8 cellular contexts compared by ENCODE assay signal in the genomic region with DNA sequence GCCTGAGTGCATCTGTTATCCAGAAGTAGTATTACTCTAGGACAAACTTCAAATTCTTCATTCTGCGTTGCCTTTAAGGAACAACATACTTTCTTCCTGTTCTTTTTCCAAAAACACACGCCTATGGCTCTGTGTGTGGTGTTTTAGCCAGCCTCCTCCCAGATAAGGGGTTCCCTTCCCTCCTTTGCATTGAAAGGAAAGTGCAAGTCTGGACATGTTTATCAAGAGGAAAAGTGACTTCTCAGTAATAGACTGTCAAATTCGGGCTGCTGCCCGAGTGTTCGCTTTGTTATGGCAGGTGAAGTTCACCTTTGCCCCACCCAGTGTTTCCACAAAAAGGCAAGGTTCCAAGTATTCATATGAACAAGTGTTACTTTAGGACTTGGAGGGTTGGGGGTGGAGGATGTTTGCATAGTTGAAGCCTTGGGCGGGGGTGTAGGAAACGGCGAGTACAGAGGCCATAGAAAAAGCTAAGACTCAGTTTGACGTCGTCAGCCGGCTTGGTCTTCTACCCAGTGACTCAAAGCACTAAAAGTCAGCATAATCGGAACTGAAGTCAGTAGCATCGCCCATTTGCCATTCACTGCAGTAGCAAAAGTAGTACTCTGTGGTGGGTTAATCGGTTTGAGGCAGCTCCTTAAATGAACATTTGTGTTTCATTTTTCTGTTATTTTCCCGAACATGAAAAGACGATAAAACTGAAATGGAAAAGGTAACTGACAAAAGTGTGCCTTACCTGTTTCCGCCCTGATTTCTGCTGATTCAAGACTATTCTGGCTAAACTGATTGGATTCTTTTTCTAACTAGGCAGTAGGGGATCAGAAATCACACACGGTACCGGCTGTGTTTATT. TPM values are rescaled to one million over a fixed set of nuclear protein-coding genes. Genes with fewer than 3 reads are reported as not detected.
DNase-seq lines count a peak whose midpoint lies in the region; ATAC-seq, FAIRE-seq and TF ChIP-seq lines count a peak whose summit lies in the region.

No MANE protein-coding gene starts in this region.

- 0 out of 4 replicates have a peak, but pooled peaks of 1 of the 2 experiments have one; percentile 6 for TF ChIP-seq RAD21 in K562 (CRISPR knock-in tag; conservative IDR thresholded peaks at IDR 0.05 in 1 of 2, IDR thresholded peaks at IDR 0.05 in 1 of 2)

- CTCF ChIA-PET in K562 (lab: Yijun Ruan, JAX; ENCODE audit: low intra/inter-chr PET ratio): no interaction called here

- BruUV-seq in K562 (replicated peaks; lab: Mats Ljungman, UMichigan): TSS peak; percentile 67

- peak overlapping the region; percentile 81 to 83 for H3K9ac ChIP-seq in K562 (ENCODE audit: insufficient read depth in 1 of 2, low read depth in 2 of 2, low read length in 2 of 2)

- intact Hi-C loops in K562 (cut with micrococcal nuclease): loop anchor here (2.0 to 10.0 kb wide), 2 partner anchors 42 to 346 kb away; no protein-coding TSS in a partner anchor

- H2AFZ ChIP-seq in K562 (ENCODE audit: low read depth, low read length): peak overlapping the region; percentile 96

- WGBS in K562 (ENCODE audit: insufficient coverage, low coverage, missing lambda C conversion rate): 10% methylated on average over 19 of the region's 19 CpGs

- peaks cover 51% of the 10 kb centered on the region for H3K4me1 Mint-ChIP-seq in memory B cell

- H3K27ac Mint-ChIP-seq in memory B cell: peak overlapping the region; percentile 97

- no peaks in the 10 kb centered on the region for H3K36me3 ChIP-seq in K562 (ENCODE audit: control insufficient read depth, insufficient read depth, low read length)

- peak; percentile 77 for DNase-seq in EL
- peak; percentile 18 to 97 (median 71) for DNase-seq in T-helper 2 cell
- peak; percentile 28 to 82 (median 53) for DNase-seq in K562 (ENCODE audit: extremely low read depth in 1 of 4, low spot score in 3 of 4)
- DNase-seq in memory B cell (ENCODE audit: low spot score in 2 of 2): peak; percentile 32 to 48
- peak; percentile 51 for DNase-seq in stimulated activated CD8-positive, alpha-beta memory T cell treated with anti-CD3 and anti-CD28 coated beads, Interleukin-7, amount 100 ng/mL, for 24 hours (ENCODE audit: low read depth)
- DNase-seq in SW 1271 (lab: John Stamatoyannopoulos, UW): no peak

- H3K9me3 Mint-ChIP-seq in memory B cell: no peaks in the 10 kb centered on the region

- H3K27ac ChIP-seq in K562 (ENCODE audit: extremely low read depth, low read depth, low read length): peak overlapping the region; percentile 81

- peak overlapping the region; percentile 93 for H3K4me3 Mint-ChIP-seq in memory B cell

- H3K27me3 Mint-ChIP-seq in memory B cell: no peaks in the 10 kb centered on the region

- ATAC-seq in HG02798 (IDR thresholded peaks at IDR 0.05; ENCODE audit: poor library complexity, unreplicated experiment) (peak; percentile 43), K562 (peak; percentile 83), memory B cell (ENCODE audit: low read depth) (peak; percentile 66), HG03342 (IDR thresholded peaks at IDR 0.05; ENCODE audit: unreplicated experiment) (no peak)

- POLR2A ChIA-PET in K562 (lab: Yijun Ruan, JAX): interaction anchor here (0.6 to 2.0 kb wide), 7 partner anchors 9 to 820 kb away, joined by 3 to 11 read pairs (median 3); partner anchors contain the start of gene PRDM1

- no peak for TF ChIP-seq CTCF in K562 (IDR thresholded peaks at IDR 0.05 in 2 of 3, conservative IDR thresholded peaks at IDR 0.05 in 1 of 3; ENCODE audit: insufficient read depth in 2 of 3, low read depth in 1 of 3, low read length in 3 of 3)

- peak; percentile 82 for FAIRE-seq in K562 (lab: Jason Lieb, UNC)

- peaks cover 10% of the 10 kb centered on the region for H3K36me3 Mint-ChIP-seq in memory B cell

- peak overlapping the region; percentile 31 for H3K4me3 ChIP-seq in K562

- no peaks in the 10 kb centered on the region for H3K79me2 ChIP-seq in K562 (ENCODE audit: control insufficient read depth, insufficient read depth, low read length)

- TF ChIP-seq POLR2A in K562 (conservative IDR thresholded peaks at IDR 0.05): 0 out of 2 replicates have a peak, but pooled peaks have one; percentile 34

- no peaks in the 10 kb centered on the region; the same call in 1 of the 2 replicates for H3K9me3 ChIP-seq in K562 (replicated peaks; ENCODE audit: control insufficient read depth, insufficient read depth, low read depth, low read length)

- TF ChIP-seq EP300 in K562 (IDR thresholded peaks at IDR 0.05; ENCODE audit: low read length): peak; percentile 31; the same call in 1 of the 2 replicates

- H3K9me1 ChIP-seq in K562 (ENCODE audit: control insufficient read depth, insufficient read depth, low read length): no peaks in the 10 kb centered on the region

- in situ Hi-C loops in K562 (cut with MboI): loop anchor here (5.0 kb wide), 1 partner anchor 204 kb away; no protein-coding TSS in a partner anchor

- H3K4me2 ChIP-seq in K562 (ENCODE audit: insufficient read depth, low read length): peak overlapping the region; percentile 87

- peaks cover 18 to 34% of the 10 kb centered on the region in 2 experiments; a peak in 4 of 5 replicates for H3K4me1 ChIP-seq in K562 (replicated peaks in 1 of 2; ENCODE audit: control insufficient read depth in 2 of 2, insufficient read depth in 2 of 2, low read length in 2 of 2)

- no peaks in the 10 kb centered on the region for H4K20me1 ChIP-seq in K562 (replicated peaks; ENCODE audit: control insufficient read depth, insufficient read depth, low read length)

- no peaks in the 10 kb centered on the region for H3K27me3 ChIP-seq in K562 (ENCODE audit: control insufficient read depth in 2 of 2, insufficient read depth in 2 of 2, low read length in 2 of 2)

TF ChIP-seq in K562, 482 proteins besides CTCF, POLR2A, EP300 and RAD21 (continues in another document):
- TF ChIP-seq, protein P1, sequence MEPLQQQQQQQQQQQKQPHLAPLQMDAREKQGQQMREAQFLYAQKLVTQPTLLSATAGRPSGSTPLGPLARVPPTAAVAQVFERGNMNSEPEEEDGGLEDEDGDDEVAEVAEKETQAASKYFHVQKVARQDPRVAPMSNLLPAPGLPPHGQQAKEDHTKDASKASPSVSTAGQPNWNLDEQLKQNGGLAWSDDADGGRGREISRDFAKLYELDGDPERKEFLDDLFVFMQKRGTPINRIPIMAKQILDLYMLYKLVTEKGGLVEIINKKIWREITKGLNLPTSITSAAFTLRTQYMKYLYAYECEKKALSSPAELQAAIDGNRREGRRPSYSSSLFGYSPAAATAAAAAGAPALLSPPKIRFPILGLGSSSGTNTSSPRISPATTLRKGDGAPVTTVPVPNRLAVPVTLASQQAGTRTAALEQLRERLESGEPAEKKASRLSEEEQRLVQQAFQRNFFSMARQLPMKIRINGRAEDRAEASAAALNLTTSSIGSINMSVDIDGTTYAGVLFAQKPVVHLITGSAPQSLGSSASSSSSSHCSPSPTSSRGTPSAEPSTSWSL (CRISPR knock-in tag; IDR thresholded peaks at IDR 0.05; ENCODE audit: borderline replicate concordance): no peak
- no peak for TF ChIP-seq NR2C1 (IDR thresholded peaks at IDR 0.05)
- TF ChIP-seq NR2C1 (tag; IDR thresholded peaks at IDR 0.05): peak; percentile 22; the same call in 1 of the 2 replicates
- TF ChIP-seq, protein P2, sequence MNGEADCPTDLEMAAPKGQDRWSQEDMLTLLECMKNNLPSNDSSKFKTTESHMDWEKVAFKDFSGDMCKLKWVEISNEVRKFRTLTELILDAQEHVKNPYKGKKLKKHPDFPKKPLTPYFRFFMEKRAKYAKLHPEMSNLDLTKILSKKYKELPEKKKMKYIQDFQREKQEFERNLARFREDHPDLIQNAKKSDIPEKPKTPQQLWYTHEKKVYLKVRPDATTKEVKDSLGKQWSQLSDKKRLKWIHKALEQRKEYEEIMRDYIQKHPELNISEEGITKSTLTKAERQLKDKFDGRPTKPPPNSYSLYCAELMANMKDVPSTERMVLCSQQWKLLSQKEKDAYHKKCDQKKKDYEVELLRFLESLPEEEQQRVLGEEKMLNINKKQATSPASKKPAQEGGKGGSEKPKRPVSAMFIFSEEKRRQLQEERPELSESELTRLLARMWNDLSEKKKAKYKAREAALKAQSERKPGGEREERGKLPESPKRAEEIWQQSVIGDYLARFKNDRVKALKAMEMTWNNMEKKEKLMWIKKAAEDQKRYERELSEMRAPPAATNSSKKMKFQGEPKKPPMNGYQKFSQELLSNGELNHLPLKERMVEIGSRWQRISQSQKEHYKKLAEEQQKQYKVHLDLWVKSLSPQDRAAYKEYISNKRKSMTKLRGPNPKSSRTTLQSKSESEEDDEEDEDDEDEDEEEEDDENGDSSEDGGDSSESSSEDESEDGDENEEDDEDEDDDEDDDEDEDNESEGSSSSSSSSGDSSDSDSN (IDR thresholded peaks at IDR 0.05; ENCODE audit: borderline replicate concordance in 1 of 2, low read depth in 2 of 2, low read length in 2 of 2): peak in 1 of 2 experiments; percentile 21; a peak in 1 of 4 replicates
- no peak for TF ChIP-seq PREB (CRISPR knock-in tag; IDR thresholded peaks at IDR 0.05)
- TF ChIP-seq FOXP1 (CRISPR knock-in tag; IDR thresholded peaks at IDR 0.05): no peak

RNA-seq across cellular contexts. Expression of gene PRDM1, which starts 12.5 kb away (rescaled TPM):
- 1.9 and 4.4 TPM in 2 replicates for total RNA-seq in K562 (2011; cell fraction: chromatin; rRNA removed; ENCODE audit: low replicate concordance)
- total RNA-seq in K562 (2011; cell fraction: nucleolus; rRNA removed): 1.1 and 1.3 TPM in 2 replicates
- total RNA-seq in K562 (2011; cell fraction: nucleoplasm; rRNA removed): 0.95 and 1.1 TPM in 2 replicates
- total RNA-seq in K562 (2014; rRNA removed) (0.27 and 0.29 TPM in 2 replicates), K562 (2014; rRNA removed; fragmentation: Illumina TruSeq; extraction: Trizol) (0.40 and 0.61 TPM in 2 replicates), K562 (2015; rRNA removed; fragmentation: Illumina TruSeq; extraction: Trizol) (0.19 and 0.47 TPM in 2 replicates), K562 (2021) (0.67 and 0.86 TPM in 2 replicates)
- polyA plus RNA-seq in K562 (2011; rRNA removed) (0.18 and 0.21 TPM in 2 replicates), K562 (2014; fragmentation: Illumina TruSeq; extraction: Trizol) (0.89 and 1.4 TPM in 2 replicates), K562 (2014; fragmentation: Nextera tagmentation; extraction: Ambion mirVana) (under 1 TPM; 0.20 to 0.21 TPM), K562 (2014; rRNA removed) (0.09 and 0.13 TPM in 2 replicates)
- 0.07 and 0.36 TPM in 2 replicates for polyA plus RNA-seq in K562 (2011; cell fraction: cytosol; rRNA removed)
- polyA plus RNA-seq in K562 (2011; cell fraction: nucleus; rRNA removed): 0.11 and 1.1 TPM in 2 replicates
- polyA plus RNA-seq in K562 (2012): 0.89 and 1.1 TPM in 2 replicates
- polyA minus RNA-seq in K562 (2011; rRNA and poly(A)+ RNA removed): 0.18 and 0.98 TPM in 2 replicates
- polyA minus RNA-seq in K562 (2011; cell fraction: cytosol; rRNA and poly(A)+ RNA removed): 1.1 and 1.6 TPM in 2 replicates
- polyA minus RNA-seq in K562 (2011; cell fraction: nucleus; rRNA and poly(A)+ RNA removed): 0.94 and 1.00 TPM in 2 replicates

Comparison
In these comparisons a context has a peak if more than half of its experiments do, and no peak if none do; other contexts are left out.
1. DNase-seq: peak in EL (single experiment), T-helper 2 cell (5 of 5), K562 (4 of 4), memory B cell (2 of 2) and stimulated activated CD8-positive, alpha-beta memory T cell treated with anti-CD3 and anti-CD28 coated beads, Interleukin-7, amount 100 ng/mL, for 24 hours (single experiment); none in SW 1271 (0 of 2).